ENCODE assay signal across 8 cellular contexts in genomic region chr1:202888507-202889360, GRCh38. TPM values are rescaled to one million over a fixed set of nuclear protein-coding genes. Genes with fewer than 3 reads are reported as not detected.
A peak's percentile ranks its signal among the peaks of the same experiment; 100 is the strongest.
DNase-seq lines count a peak whose midpoint lies in the region; ATAC-seq and TF ChIP-seq lines count a peak whose summit lies in the region.

RABIF (minus strand) TSS chr1:202889149; CDS start chr1:202889098, 51 bp downstream.

- ATAC-seq in GM19372 (IDR thresholded peaks at IDR 0.05; ENCODE audit: low read depth, unreplicated experiment) (peak; percentile 94), HG03558 (IDR thresholded peaks at IDR 0.05; ENCODE audit: extremely low read depth, unreplicated experiment) (peak; percentile 74)

- H3K9me3 ChIP-seq in liver (ENCODE audit: control insufficient read depth in 4 of 4, low read length in 3 of 4), result no peaks in the 10 kb centered on the region

- DNase-seq in NCI-H748 treated with DMSO at 0.1 percent for 48 hours (lab: John Stamatoyannopoulos, UW) (peak; percentile 92), dermis blood vessel endothelial cell (peak; percentile 96)
- DNase-seq in activated CD4-positive, alpha-beta T cell treated with anti-CD3 and anti-CD28 coated beads, Interleukin-2, amount 50 U/mL, for 24 hours (ENCODE audit: low read depth in 1 of 2, low spot score in 1 of 2), result peak; percentile 91 to 95
- peak; percentile 97 for DNase-seq in stimulated activated CD4-positive, alpha-beta T cell treated with anti-CD3 and anti-CD28 coated beads, Interleukin-4, amount 100 ng/mL, for 24 hours

- peaks cover 4 to 13% (median 6%) of the 10 kb centered on the region in 4 donors for H3K4me1 ChIP-seq in liver (ENCODE audit: control insufficient read depth in 4 of 4, insufficient read depth in 4 of 4, low read length in 3 of 4)

- H3K27ac ChIP-seq in C4-2B, result peak within 1 kb of the TSS; percentile 87
- H3K27ac ChIP-seq in liver (ENCODE audit: low read depth in 1 of 2, low read length in 2 of 2), result peak within 1 kb of the TSS; percentile 91 to 93

- no peaks in the 10 kb centered on the region for H3K27me3 ChIP-seq in liver (ENCODE audit: control insufficient read depth in 4 of 4, insufficient read depth in 4 of 4, low read length in 3 of 4)

- peak within 1 kb of the TSS; percentile 40 to 87 for H3K9ac ChIP-seq in liver (ENCODE audit: low read depth in 1 of 2, low read length in 2 of 2)

- peak within 1 kb of the TSS; percentile 91 to 98 (median 93) for H3K4me3 ChIP-seq in liver (ENCODE audit: low read depth in 1 of 3, low read length in 3 of 3)

- peaks cover 5 to 23% (median 17%) of the 10 kb centered on the region in 4 donors for H3K36me3 ChIP-seq in liver (ENCODE audit: control insufficient read depth in 4 of 4, insufficient read depth in 3 of 4, low read depth in 1 of 4, low read length in 3 of 4)

- WGBS in liver, result under 1% methylated on average over 85 of the region's 85 CpGs

- peak in 1 of 2 donors; percentile 34 for TF ChIP-seq RAD21 in liver (IDR thresholded peaks at IDR 0.05)

- TF ChIP-seq CTCF in C4-2B (conservative IDR thresholded peaks at IDR 0.05) (peak; percentile 20; the same call in 1 of the 2 replicates), liver (IDR thresholded peaks at IDR 0.05; ENCODE audit: low read depth, low read length, missing input control) (no peak)

TF ChIP-seq in liver, 16 proteins besides CTCF, POLR2A, EP300 and RAD21:
- TF ChIP-seq FOXA1 (IDR thresholded peaks at IDR 0.05) (no peak), YY1 (IDR thresholded peaks at IDR 0.05) (peak; percentile 90), ATF3 (IDR thresholded peaks at IDR 0.05) (no peak), SP1 (IDR thresholded peaks at IDR 0.05) (peak; percentile 53), GABPA (IDR thresholded peaks at IDR 0.05 in 1 of 2, conservative IDR thresholded peaks at IDR 0.05 in 1 of 2) (peak in 1 of 2 donors; percentile 64), JUND (IDR thresholded peaks at IDR 0.05) (no peak), HNF4G (IDR thresholded peaks at IDR 0.05) (no peak), TAF1 (conservative IDR thresholded peaks at IDR 0.05) (peak; percentile 77)
- TF ChIP-seq, protein P1, sequence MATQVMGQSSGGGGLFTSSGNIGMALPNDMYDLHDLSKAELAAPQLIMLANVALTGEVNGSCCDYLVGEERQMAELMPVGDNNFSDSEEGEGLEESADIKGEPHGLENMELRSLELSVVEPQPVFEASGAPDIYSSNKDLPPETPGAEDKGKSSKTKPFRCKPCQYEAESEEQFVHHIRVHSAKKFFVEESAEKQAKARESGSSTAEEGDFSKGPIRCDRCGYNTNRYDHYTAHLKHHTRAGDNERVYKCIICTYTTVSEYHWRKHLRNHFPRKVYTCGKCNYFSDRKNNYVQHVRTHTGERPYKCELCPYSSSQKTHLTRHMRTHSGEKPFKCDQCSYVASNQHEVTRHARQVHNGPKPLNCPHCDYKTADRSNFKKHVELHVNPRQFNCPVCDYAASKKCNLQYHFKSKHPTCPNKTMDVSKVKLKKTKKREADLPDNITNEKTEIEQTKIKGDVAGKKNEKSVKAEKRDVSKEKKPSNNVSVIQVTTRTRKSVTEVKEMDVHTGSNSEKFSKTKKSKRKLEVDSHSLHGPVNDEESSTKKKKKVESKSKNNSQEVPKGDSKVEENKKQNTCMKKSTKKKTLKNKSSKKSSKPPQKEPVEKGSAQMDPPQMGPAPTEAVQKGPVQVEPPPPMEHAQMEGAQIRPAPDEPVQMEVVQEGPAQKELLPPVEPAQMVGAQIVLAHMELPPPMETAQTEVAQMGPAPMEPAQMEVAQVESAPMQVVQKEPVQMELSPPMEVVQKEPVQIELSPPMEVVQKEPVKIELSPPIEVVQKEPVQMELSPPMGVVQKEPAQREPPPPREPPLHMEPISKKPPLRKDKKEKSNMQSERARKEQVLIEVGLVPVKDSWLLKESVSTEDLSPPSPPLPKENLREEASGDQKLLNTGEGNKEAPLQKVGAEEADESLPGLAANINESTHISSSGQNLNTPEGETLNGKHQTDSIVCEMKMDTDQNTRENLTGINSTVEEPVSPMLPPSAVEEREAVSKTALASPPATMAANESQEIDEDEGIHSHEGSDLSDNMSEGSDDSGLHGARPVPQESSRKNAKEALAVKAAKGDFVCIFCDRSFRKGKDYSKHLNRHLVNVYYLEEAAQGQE (IDR thresholded peaks at IDR 0.05), result no peak
- TF ChIP-seq, protein P2, sequence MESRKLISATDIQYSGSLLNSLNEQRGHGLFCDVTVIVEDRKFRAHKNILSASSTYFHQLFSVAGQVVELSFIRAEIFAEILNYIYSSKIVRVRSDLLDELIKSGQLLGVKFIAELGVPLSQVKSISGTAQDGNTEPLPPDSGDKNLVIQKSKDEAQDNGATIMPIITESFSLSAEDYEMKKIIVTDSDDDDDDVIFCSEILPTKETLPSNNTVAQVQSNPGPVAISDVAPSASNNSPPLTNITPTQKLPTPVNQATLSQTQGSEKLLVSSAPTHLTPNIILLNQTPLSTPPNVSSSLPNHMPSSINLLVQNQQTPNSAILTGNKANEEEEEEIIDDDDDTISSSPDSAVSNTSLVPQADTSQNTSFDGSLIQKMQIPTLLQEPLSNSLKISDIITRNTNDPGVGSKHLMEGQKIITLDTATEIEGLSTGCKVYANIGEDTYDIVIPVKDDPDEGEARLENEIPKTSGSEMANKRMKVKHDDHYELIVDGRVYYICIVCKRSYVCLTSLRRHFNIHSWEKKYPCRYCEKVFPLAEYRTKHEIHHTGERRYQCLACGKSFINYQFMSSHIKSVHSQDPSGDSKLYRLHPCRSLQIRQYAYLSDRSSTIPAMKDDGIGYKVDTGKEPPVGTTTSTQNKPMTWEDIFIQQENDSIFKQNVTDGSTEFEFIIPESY (IDR thresholded peaks at IDR 0.05), result peak; percentile 61
TF ChIP-seq in liver: peak in this region for 5.

RNA-seq across cellular contexts. Expression of gene RABIF, which starts in this region (rescaled TPM):
- total RNA-seq in dermis blood vessel endothelial cell (6.8 and 9.4 TPM in 2 replicates), liver (1 to 10 TPM; 3.9 to 4.7 TPM)
- 1 to 10 TPM; 3.6 to 7.5 TPM for polyA plus RNA-seq in liver

Comparison
In these comparisons a context has a peak if more than half of its experiments do, and no peak if none do; other contexts are left out.
1. Peak in every context shown above with its lines: DNase-seq, ATAC-seq, H3K4me3 ChIP-seq and H3K27ac ChIP-seq.